ENCODE assay signal across 8 cellular contexts in the genomic region with DNA sequence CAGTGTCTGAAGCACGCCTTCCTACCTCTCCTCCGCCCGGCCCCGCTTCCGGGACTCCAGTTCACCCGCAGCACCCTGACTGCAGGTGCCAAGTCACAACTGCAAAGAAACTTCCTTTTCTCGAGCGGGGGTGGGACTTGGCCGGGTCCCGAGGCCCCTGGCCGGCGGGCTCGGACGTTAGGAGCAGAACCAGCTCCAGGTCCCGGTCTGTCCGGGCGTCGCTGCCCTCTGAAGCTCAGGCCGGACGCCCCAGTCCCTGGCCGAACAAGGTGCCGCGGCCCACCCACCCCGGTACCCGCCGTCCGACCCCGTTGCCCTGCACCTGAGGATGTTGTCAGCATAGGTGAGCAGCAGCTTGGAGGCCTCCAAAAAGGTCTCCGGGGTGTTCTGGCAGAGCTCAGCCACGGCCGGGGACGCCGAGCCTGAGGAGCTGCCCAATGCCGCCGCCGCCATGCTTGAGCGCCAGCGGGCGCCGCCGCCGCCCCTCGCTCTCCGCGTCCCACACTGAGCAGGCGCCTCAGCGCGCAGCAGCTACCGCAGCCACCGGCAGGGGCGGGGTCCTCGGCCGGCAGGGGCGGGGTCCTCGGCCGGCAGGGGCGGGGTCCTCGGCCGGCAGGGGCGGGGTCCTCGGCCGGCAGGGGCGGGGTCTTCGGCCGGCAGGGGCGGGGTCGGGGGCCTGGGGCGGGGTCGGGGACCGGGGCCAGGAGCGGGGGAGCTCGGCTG. TPM values are rescaled to one million over a fixed set of nuclear protein-coding genes. Genes with fewer than 3 reads are reported as not detected.
DNase-seq lines count a peak whose midpoint lies in the region; ATAC-seq and TF ChIP-seq lines count a peak whose summit lies in the region.

A gene with protein sequence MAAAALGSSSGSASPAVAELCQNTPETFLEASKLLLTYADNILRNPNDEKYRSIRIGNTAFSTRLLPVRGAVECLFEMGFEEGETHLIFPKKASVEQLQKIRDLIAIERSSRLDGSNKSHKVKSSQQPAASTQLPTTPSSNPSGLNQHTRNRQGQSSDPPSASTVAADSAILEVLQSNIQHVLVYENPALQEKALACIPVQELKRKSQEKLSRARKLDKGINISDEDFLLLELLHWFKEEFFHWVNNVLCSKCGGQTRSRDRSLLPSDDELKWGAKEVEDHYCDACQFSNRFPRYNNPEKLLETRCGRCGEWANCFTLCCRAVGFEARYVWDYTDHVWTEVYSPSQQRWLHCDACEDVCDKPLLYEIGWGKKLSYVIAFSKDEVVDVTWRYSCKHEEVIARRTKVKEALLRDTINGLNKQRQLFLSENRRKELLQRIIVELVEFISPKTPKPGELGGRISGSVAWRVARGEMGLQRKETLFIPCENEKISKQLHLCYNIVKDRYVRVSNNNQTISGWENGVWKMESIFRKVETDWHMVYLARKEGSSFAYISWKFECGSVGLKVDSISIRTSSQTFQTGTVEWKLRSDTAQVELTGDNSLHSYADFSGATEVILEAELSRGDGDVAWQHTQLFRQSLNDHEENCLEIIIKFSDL (minus strand): TSS at position 506 of the 723 bp plus-strand sequence. CDS start 53 bp downstream, at position 453.

- DNase-seq in DMS53 treated with DMSO at 0.1 percent for 48 hours (lab: John Stamatoyannopoulos, UW; ENCODE audit: unreplicated experiment) (peak; percentile 20), HuH-7 (ENCODE audit: low spot score) (peak; percentile 91), RWPE2 (ENCODE audit: low spot score) (peak; percentile 79), fibroblast of peridontal ligament (ENCODE audit: extremely low read depth) (peak; percentile 66)
- peak; percentile 91 for DNase-seq in natural killer cell treated with Interleukin-12 subunit alpha and Interleukin-12 subunit beta and Interleukin-15 and Interleukin-18, amount 100 ng/mL, for 72 hours (ENCODE audit: low spot score)
- peak; percentile 82 for DNase-seq in stimulated activated naive CD4-positive, alpha-beta T cell treated with Interleukin-2 at 50 U/mL for 16 hours (lab: John Stamatoyannopoulos, UW)

- H3K27ac Mint-ChIP-seq in activated T-helper 17 cell treated with anti-CD3 and anti-CD28 coated beads, Interleukin-2, amount 50 U/mL, for 72 hours = peak within 1 kb of the TSS; percentile 62
- peak within 1 kb of the TSS; percentile 85 to 93 for H3K27ac Mint-ChIP-seq in natural killer cell treated with Interleukin-12 subunit alpha and Interleukin-12 subunit beta and Interleukin-15 and Interleukin-18, amount 100 ng/mL, for 72 hours

- TF ChIP-seq CTCF in RWPE2 (IDR thresholded peaks at IDR 0.05; ENCODE audit: poor library complexity, severe bottlenecking) = no peak

- no peaks in the 10 kb centered on the region for H3K9me3 Mint-ChIP-seq in activated T-helper 17 cell treated with anti-CD3 and anti-CD28 coated beads, Interleukin-2, amount 50 U/mL, for 72 hours
- no peaks in the 10 kb centered on the region for H3K9me3 Mint-ChIP-seq in natural killer cell treated with Interleukin-12 subunit alpha and Interleukin-12 subunit beta and Interleukin-15 and Interleukin-18, amount 100 ng/mL, for 72 hours

- H3K36me3 Mint-ChIP-seq in activated T-helper 17 cell treated with anti-CD3 and anti-CD28 coated beads, Interleukin-2, amount 50 U/mL, for 72 hours (ENCODE audit: low read depth) = peaks cover 69% of the 10 kb centered on the region
- H3K36me3 Mint-ChIP-seq in natural killer cell treated with Interleukin-12 subunit alpha and Interleukin-12 subunit beta and Interleukin-15 and Interleukin-18, amount 100 ng/mL, for 72 hours = peaks cover 2% of the 10 kb centered on the region

- H3K9me3 ChIP-seq in RWPE2 (ENCODE audit: severe bottlenecking) = no peaks in the 10 kb centered on the region

- peak within 1 kb of the TSS; percentile 41 for H3K27ac ChIP-seq in RWPE2 (ENCODE audit: poor library complexity, severe bottlenecking)

- H3K4me1 ChIP-seq in RWPE2 (ENCODE audit: insufficient read depth, poor library complexity, severe bottlenecking) = peaks cover 5% of the 10 kb centered on the region

- H3K4me3 Mint-ChIP-seq in activated T-helper 17 cell treated with anti-CD3 and anti-CD28 coated beads, Interleukin-2, amount 50 U/mL, for 72 hours = peak within 1 kb of the TSS; percentile 81
- H3K4me3 Mint-ChIP-seq in natural killer cell treated with Interleukin-12 subunit alpha and Interleukin-12 subunit beta and Interleukin-15 and Interleukin-18, amount 100 ng/mL, for 72 hours = peak within 1 kb of the TSS; percentile 90

- peak within 1 kb of the TSS; percentile 94 for H3K4me3 ChIP-seq in RWPE2 (ENCODE audit: severe bottlenecking)

- peaks cover 36% of the 10 kb centered on the region for H3K4me1 Mint-ChIP-seq in activated T-helper 17 cell treated with anti-CD3 and anti-CD28 coated beads, Interleukin-2, amount 50 U/mL, for 72 hours
- H3K4me1 Mint-ChIP-seq in natural killer cell treated with Interleukin-12 subunit alpha and Interleukin-12 subunit beta and Interleukin-15 and Interleukin-18, amount 100 ng/mL, for 72 hours (ENCODE audit: low read depth in 2 of 2) = peaks cover 42 to 46% of the 10 kb centered on the region in 2 donors

- no peaks in the 10 kb centered on the region for H3K27me3 ChIP-seq in RWPE2 (ENCODE audit: insufficient read depth, poor library complexity, severe bottlenecking)

- no peaks in the 10 kb centered on the region for H3K27me3 Mint-ChIP-seq in activated T-helper 17 cell treated with anti-CD3 and anti-CD28 coated beads, Interleukin-2, amount 50 U/mL, for 72 hours
- no peaks in the 10 kb centered on the region for H3K27me3 Mint-ChIP-seq in natural killer cell treated with Interleukin-12 subunit alpha and Interleukin-12 subunit beta and Interleukin-15 and Interleukin-18, amount 100 ng/mL, for 72 hours

- peaks cover 3% of the 10 kb centered on the region for H3K36me3 ChIP-seq in RWPE2 (ENCODE audit: low read depth)

- ATAC-seq in GM21526 (IDR thresholded peaks at IDR 0.05; ENCODE audit: low FRiP score, unreplicated experiment) (peak; percentile 64), RWPE2 (ENCODE audit: low read depth) (peak; percentile 93)
- peak; percentile 89 for ATAC-seq in activated T-helper 17 cell treated with anti-CD3 and anti-CD28 coated beads, Interleukin-2, amount 50 U/mL, for 72 hours (replicated peaks)
- ATAC-seq in natural killer cell treated with Interleukin-12 subunit alpha and Interleukin-12 subunit beta and Interleukin-15 and Interleukin-18, amount 100 ng/mL, for 72 hours = peak; percentile 95 to 96

RNA-seq across cellular contexts. Expression of the gene that starts here (rescaled TPM):
- 100 to 1,000 TPM in 1 of 2 donors, 10 to 100 TPM in 1; 93.0 to 232 TPM for total RNA-seq in activated T-helper 17 cell treated with anti-CD3 and anti-CD28 coated beads, Interleukin-2, amount 50 U/mL, for 72 hours
- total RNA-seq in natural killer cell treated with Interleukin-12 subunit alpha and Interleukin-12 subunit beta and Interleukin-15 and Interleukin-18, amount 100 ng/mL, for 72 hours = 10 to 100 TPM; 71.3 to 76.7 TPM

Comparison
In these comparisons a context has a peak if more than half of its experiments do, and no peak if none do; other contexts are left out.
1. Peak in every context shown above with its lines: DNase-seq, ATAC-seq, H3K4me3 ChIP-seq and H3K27ac ChIP-seq.
2. DNase-seq: peak in every context shown above with its lines; median percentile 91 in HuH-7; 91 in natural killer cell treated with Interleukin-12 subunit alpha and Interleukin-12 subunit beta and Interleukin-15 and Interleukin-18, amount 100 ng/mL, for 72 hours; 82 in stimulated activated naive CD4-positive, alpha-beta T cell treated with Interleukin-2 at 50 U/mL for 16 hours; 79 in RWPE2; 66 in fibroblast of peridontal ligament; 20 in DMS53 treated with DMSO at 0.1 percent for 48 hours.